Comparison of ENCODE assay signal across 7 cellular contexts in the genomic region with DNA sequence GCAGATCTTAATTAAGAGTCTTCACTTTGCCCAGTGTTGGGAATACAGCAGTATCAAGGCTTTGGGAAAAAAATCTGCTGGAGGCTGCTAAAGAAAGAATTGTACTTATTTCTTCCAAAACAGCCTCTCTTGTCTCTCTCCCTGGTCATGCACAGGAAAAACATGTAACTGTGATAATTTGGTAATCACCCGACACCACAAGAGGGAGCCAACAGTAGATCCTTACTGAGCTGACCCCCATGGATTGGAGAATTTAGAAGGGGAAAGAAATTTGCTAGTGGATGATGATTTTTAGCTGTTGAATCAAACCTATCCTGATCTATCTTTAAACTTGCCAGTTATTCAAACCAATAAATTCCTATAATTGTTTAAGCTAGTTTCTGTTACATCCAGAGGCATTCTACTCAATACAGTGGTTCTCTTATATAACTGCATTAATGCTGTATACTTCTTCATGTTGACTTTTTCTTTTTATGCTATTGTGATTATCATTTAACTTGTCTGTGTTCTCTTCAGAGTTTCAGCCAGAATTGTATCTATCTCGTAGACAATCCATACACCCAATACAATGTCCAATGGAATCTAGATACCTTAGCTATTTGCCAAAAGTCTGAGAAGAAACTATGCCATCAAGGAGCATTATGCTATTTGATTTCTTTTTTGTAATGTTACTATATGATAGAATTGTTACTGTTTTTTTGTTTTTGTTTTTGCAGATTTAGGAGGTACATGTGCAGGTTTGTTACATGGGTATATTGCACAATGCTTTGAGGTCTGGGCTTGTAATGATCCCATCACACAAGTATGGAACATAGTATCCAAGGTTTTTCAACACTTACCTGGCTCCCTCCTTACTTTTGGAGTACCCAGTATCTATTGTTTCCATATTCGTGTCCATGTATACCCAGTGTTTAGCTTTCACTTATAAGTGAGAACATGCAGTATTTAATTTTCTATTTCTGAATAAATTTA. TPM values are rescaled to one million over a fixed set of nuclear protein-coding genes. Genes with fewer than 3 reads are reported as not detected.
DNase-seq lines count a peak whose midpoint lies in the region; ATAC-seq and TF ChIP-seq lines count a peak whose summit lies in the region.

No MANE protein-coding gene starts in this region.

- H3K4me3 ChIP-seq in PC-9: no peak overlapping the region

- no peaks in the 10 kb centered on the region for H3F3A ChIP-seq in PC-9 (ENCODE audit: insufficient read depth, low read depth)

- no peaks in the 10 kb centered on the region for H3K79me2 ChIP-seq in PC-9 (ENCODE audit: low read depth)

- CTCF ChIA-PET in PC-9 (lab: Charles Lee): interaction anchor here (0.6 to 1.5 kb wide), 2 partner anchors 146 to 349 kb away, joined by 7 to 11 read pairs; no protein-coding TSS in a partner anchor

- no peak overlapping the region for H3K27ac ChIP-seq in PC-9

- H3K27me3 ChIP-seq in PC-9 (ENCODE audit: insufficient read depth, low read depth): no peaks in the 10 kb centered on the region

- DNase-seq in GDM1 (lab: John Stamatoyannopoulos, UW): peak; percentile 4
- peak; percentile 11 for DNase-seq in HS-5 (ENCODE audit: low read depth)
- DNase-seq in PC-9: peak in 1 of 2 experiments; percentile 8
- DNase-seq in epidermal melanocyte (ENCODE audit: insufficient read length, low spot score): peak; percentile 57
- DNase-seq in mucosa of gallbladder (ENCODE audit: low spot score): peak; percentile 49
- no peak for DNase-seq in stimulated activated CD4-positive, alpha-beta T cell treated with anti-CD3 and anti-CD28 coated beads, Interleukin-4, amount 100 ng/mL, for 4 hours

- H3K4me2 ChIP-seq in PC-9: no peak overlapping the region

- H3K36me3 ChIP-seq in PC-9 (ENCODE audit: low read depth): no peaks in the 10 kb centered on the region

- no peaks in the 10 kb centered on the region for H3K9me3 ChIP-seq in PC-9 (ENCODE audit: insufficient read depth, low read depth)

- peak; percentile 72 for TF ChIP-seq CTCF in PC-9 (conservative IDR thresholded peaks at IDR 0.05)

- H2AFZ ChIP-seq in PC-9: no peak overlapping the region

- peak; percentile 88 for ATAC-seq in GM19463 (IDR thresholded peaks at IDR 0.05; ENCODE audit: unreplicated experiment)

- intact Hi-C loops in PC-9 (cut with micrococcal nuclease; ENCODE audit: unreplicated experiment): loop anchor here (2.0 kb wide), 2 partner anchors 146 to 194 kb away; no protein-coding TSS in a partner anchor

- POLR2A ChIA-PET in PC-9 (lab: Charles Lee; ENCODE audit: unreplicated experiment): interaction anchor here (0.6 to 0.7 kb wide), 3 partner anchors 47 to 194 kb away, joined by 3 to 4 read pairs (median 4); a partner anchor contains a TSS

- BruUV-seq in PC-9 (replicated peaks; lab: Mats Ljungman, UMichigan): no TSS peak

- no peaks in the 10 kb centered on the region for H3K9me2 ChIP-seq in PC-9 (ENCODE audit: insufficient read depth)

- no peaks in the 10 kb centered on the region for H4K20me1 ChIP-seq in PC-9 (ENCODE audit: insufficient read depth)

- no peaks in the 10 kb centered on the region for H3K4me1 ChIP-seq in PC-9 (replicated peaks; ENCODE audit: insufficient read depth)

RNA-seq across cellular contexts. Expression of a gene that starts 31.3 kb away (rescaled TPM):
- 0.15 TPM in 1 of 2 replicates, not detected in the other for total RNA-seq in PC-9 (2021)
- 20.4 TPM for total RNA-seq in mucosa of gallbladder

RNA-seq across cellular contexts. Expression of a gene that starts 47.2 kb away (rescaled TPM):
- total RNA-seq in PC-9 (2021) (69.1 and 74.5 TPM in 2 replicates), mucosa of gallbladder (82.0 TPM)

Comparison
In these comparisons a context has a peak if more than half of its experiments do, and no peak if none do; other contexts are left out.
1. DNase-seq: peak in GDM1 (single experiment), HS-5 (single experiment), epidermal melanocyte (single experiment) and mucosa of gallbladder (single experiment); none in stimulated activated CD4-positive, alpha-beta T cell treated with anti-CD3 and anti-CD28 coated beads, Interleukin-4, amount 100 ng/mL, for 4 hours (0 of 2).
2. RNA of a gene that starts 31.3 kb away (total RNA-seq): 20.4 TPM in mucosa of gallbladder (single experiment); 0.15 TPM in PC-9; every median in the first group is over 10 times any median in the second.